29 cellular contexts compared by ENCODE assay signal in genomic region chr7:45968856-45969536, GRCh38. TPM values are rescaled to one million over a fixed set of nuclear protein-coding genes. Genes with fewer than 3 reads are reported as not detected.
"Had no signal": no experiment of that assay in that cellular context is flagged by ENCODE, and none has a peak within 500 bp of the region (broad histone marks: within the 10 kb centered on the region; RNA-seq: fewer than 3 reads in every experiment).

No MANE protein-coding gene starts in this region.

- H3K36me3 ChIP-seq: brain microvascular endothelial cell, breast epithelium had no signal

- H3K27me3 ChIP-seq: body of pancreas, brain microvascular endothelial cell, breast epithelium had no signal

- H3K9me3 ChIP-seq: body of pancreas, breast epithelium had no signal

- H3K27ac ChIP-seq: body of pancreas, brain microvascular endothelial cell, breast epithelium, VCaP had no signal

- FAIRE-seq: astrocyte, TTC549 had no signal

- H3K4me1 ChIP-seq: breast epithelium had no signal

- H3K4me3 ChIP-seq: body of pancreas, breast epithelium had no signal

- DNase-seq: activated B cell treated with CpG ODN at 0.5 μM for 24 hours; activated CD4-positive, alpha-beta memory T cell treated with anti-CD3 and anti-CD28 coated beads for 36 hours; activated CD4-positive, alpha-beta T cell treated with anti-CD3 and anti-CD28 coated beads for 4 hours; activated CD4-positive, alpha-beta T cell treated with anti-CD3 and anti-CD28 coated beads, Interleukin-2, amount 10 ng/mL, durations not matched to agents 24 days and 14 days; activated CD4-positive, alpha-beta T cell treated with anti-CD3 and anti-CD28 coated beads, Interleukin-2, amount 50 U/mL, for 1 hour; activated CD4-positive, alpha-beta T cell treated with anti-CD3 and anti-CD28 coated beads, Interleukin-2, amount 50 U/mL, for 4 hours; activated CD4-positive, CD25-positive, alpha-beta regulatory T cell treated with anti-CD3 and anti-CD28 coated beads, Interleukin-2, amount 50 U/mL, for 72 hours; activated CD8-positive, alpha-beta memory T cell treated with anti-CD3 and anti-CD28 coated beads, Interleukin-2, amount 50 U/mL, for 4 hours; activated CD8-positive, alpha-beta T cell treated with anti-CD3 and anti-CD28 coated beads for 36 hours; activated effector memory CD4-positive, alpha-beta T cell treated with Interleukin-2 at 50 U/mL for 16 hours; activated gamma-delta T cell; activated naive CD4-positive, alpha-beta T cell treated with anti-CD3 and anti-CD28 coated beads, Interleukin-2, amount 10 ng/mL, durations not matched to agents 7 days and 5 days; activated naive CD4-positive, alpha-beta T cell treated with Interleukin-2 at 50 U/mL for 16 hours; activated naive CD8-positive, alpha-beta T cell treated with anti-CD3 and anti-CD28 coated beads, Interleukin-2, amount 10 ng/mL, durations not matched to agents 7 days and 5 days; activated naive CD8-positive, alpha-beta T cell treated with anti-CD3 and anti-CD28 coated beads, Interleukin-2, amount 50 U/mL, for 24 hours; activated T-cell treated with anti-CD3 and anti-CD28 coated beads, Interleukin-2, amount 50 U/mL, for 24 hours; activated T-cell treated with anti-CD3 and anti-CD28 coated beads, Interleukin-2, amount 50 U/mL, for 48 hours; amygdala; anterior cingulate cortex; body of pancreas; brain microvascular endothelial cell; central memory CD4-positive, alpha-beta T cell; T-helper 1 cell; T-helper 2 cell; T-helper 9 cell had no signal

- ATAC-seq: activated CD8-positive, alpha-beta T cell treated with anti-CD3 and anti-CD28 coated beads for 36 hours; activated naive CD8-positive, alpha-beta T cell treated with anti-CD3 and anti-CD28 coated beads, Interleukin-2, amount 50 U/mL, for 24 hours; body of pancreas had no signal

RNA-seq across cellular contexts. Expression of gene IGFBP3, which starts 47.9 kb away (rescaled TPM):
- total RNA-seq: activated B cell treated with CpG ODN at 0.5 μM for 24 hours had no signal
